In the genomic region with DNA sequence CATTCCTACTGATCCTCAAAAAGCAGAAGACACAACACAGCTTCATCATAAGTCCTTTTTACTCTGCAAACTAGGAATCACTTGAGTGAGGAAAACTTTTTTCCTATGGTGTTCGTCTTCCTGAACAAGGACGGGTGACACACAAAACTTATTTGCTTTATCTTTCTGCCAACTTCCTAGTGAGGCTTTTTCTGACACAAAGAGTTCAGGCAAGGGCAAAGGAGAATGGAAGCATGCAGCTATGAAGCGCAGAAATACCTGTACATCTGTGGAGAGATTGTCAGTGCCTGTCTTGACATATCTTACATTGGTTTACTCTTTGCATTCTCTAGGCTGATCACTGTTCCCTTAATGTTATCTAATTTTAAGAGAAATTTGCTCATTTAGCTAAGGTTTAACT, we compare ENCODE assay signal across 27 cellular contexts.
"Had no signal": no experiment of that assay in that cellular context is flagged by ENCODE, and none has a peak within 500 bp of the region (broad histone marks: within the 10 kb centered on the region; RNA-seq: fewer than 3 reads in every experiment).

No MANE protein-coding gene starts in this region.

- H3K27ac ChIP-seq: colonic mucosa, coronary artery, dorsolateral prefrontal cortex, epithelial cell of prostate, esophagus squamous epithelium, foreskin keratinocyte, gastrocnemius medialis, gastroesophageal sphincter, heart left ventricle, heart right ventricle had no signal

- H3K27me3 ChIP-seq: colonic mucosa, dorsolateral prefrontal cortex, esophagus squamous epithelium, foreskin keratinocyte, gastrocnemius medialis, gastroesophageal sphincter, heart left ventricle, heart right ventricle had no signal

- H3K9me3 ChIP-seq: colonic mucosa, esophagus squamous epithelium, gastrocnemius medialis, gastroesophageal sphincter, heart left ventricle, heart right ventricle had no signal

- DNase-seq: colonic mucosa; cortex of kidney; dermis blood vessel endothelial cell; dorsolateral prefrontal cortex; effector CD4-positive, alpha-beta T cell; effector CD8-positive, alpha-beta T cell; effector memory CD4-positive, alpha-beta T cell; effector memory CD8-positive, alpha-beta T cell; endodermal cell; erythroblast; esophagus squamous epithelium; foreskin fibroblast; foreskin keratinocyte; foreskin melanocyte; gastrocnemius medialis; glutamatergic neuron; head of caudate nucleus; heart left ventricle; heart right ventricle had no signal

- H3K4me1 ChIP-seq: colonic mucosa, esophagus squamous epithelium, foreskin keratinocyte, gastrocnemius medialis, gastroesophageal sphincter, heart left ventricle, heart right ventricle had no signal

- H3K4me3 ChIP-seq: colonic mucosa, coronary artery, dorsolateral prefrontal cortex, esophagus squamous epithelium, gastrocnemius medialis, gastroesophageal sphincter, heart left ventricle, heart right ventricle had no signal

- ATAC-seq: effector memory CD8-positive, alpha-beta T cell; esophagus mucosa; foreskin keratinocyte; gastrocnemius medialis; gastroesophageal sphincter; heart left ventricle; heart right ventricle had no signal

- H3K36me3 ChIP-seq: colonic mucosa, esophagus squamous epithelium, gastrocnemius medialis, gastroesophageal sphincter, heart left ventricle, heart right ventricle had no signal

- FAIRE-seq: colon, endometrium, endothelial cell of umbilical vein, frontal cortex had no signal
